In genomic region chr9:114690308-114690707, GRCh38 we compare ENCODE assay signal across 1 cellular context.
TF ChIP-seq lines count a peak whose summit lies in the region.

No MANE protein-coding gene starts in this region.

TF ChIP-seq in A549, 52 proteins besides CTCF, POLR2A, EP300 and RAD21:
- TF ChIP-seq CHD4 (IDR thresholded peaks at IDR 0.05; ENCODE audit: borderline replicate concordance) (no peak), GATA3 (IDR thresholded peaks at IDR 0.05; ENCODE audit: borderline replicate concordance) (peak; percentile 35; the same call in 1 of the 2 replicates), MAFK (IDR thresholded peaks at IDR 0.05; ENCODE audit: partially characterized antibody) (no peak)
TF ChIP-seq in A549: peak in this region for 1.
